In genomic region chr12:51392556-51393237, GRCh38 we compare ENCODE assay signal across 8 cellular contexts. TPM values are rescaled to one million over a fixed set of nuclear protein-coding genes. Genes with fewer than 3 reads are reported as not detected.
A peak's percentile ranks its signal among the peaks of the same experiment; 100 is the strongest.
DNase-seq lines count a peak whose midpoint lies in the region; TF ChIP-seq lines count a peak whose summit lies in the region.

No MANE protein-coding gene starts in this region.

- no peaks in the 10 kb centered on the region for H3K27me3 Mint-ChIP-seq in MCF 10A (ENCODE audit: insufficient read depth, unreplicated experiment)

- peak in 4 of 6 experiments; percentile 8 to 33 (median 12) for DNase-seq in stimulated activated naive CD4-positive, alpha-beta T cell (lab: John Stamatoyannopoulos, UW)
- no peak for DNase-seq in stimulated activated naive CD4-positive, alpha-beta T cell treated with Interleukin-2 at 50 U/mL for 16 hours (lab: John Stamatoyannopoulos, UW)
- DNase-seq in MCF 10A (ENCODE audit: unreplicated experiment) (no peak), midbrain (lab: John Stamatoyannopoulos, UW) (peak; percentile 44), NCI-H2171 treated with DMSO at 0.1 percent for 48 hours (lab: John Stamatoyannopoulos, UW) (no peak), NCI-H2029 (lab: John Stamatoyannopoulos, UW) (no peak), NCI-H1092 treated with DMSO at 0.1 percent for 48 hours (lab: John Stamatoyannopoulos, UW) (no peak)

- no peaks in the 10 kb centered on the region for H3K79me2 ChIP-seq in KMS-11 (ENCODE audit: insufficient read depth, low read depth)

- intact Hi-C loops in MCF 10A (cut with micrococcal nuclease) = no loop called here

- no peaks in the 10 kb centered on the region for H4K20me1 ChIP-seq in KMS-11 (ENCODE audit: insufficient read depth)

- no peak for TF ChIP-seq CTCF in KMS-11 (conservative IDR thresholded peaks at IDR 0.05; ENCODE audit: low read depth, low read length)
- no peak for TF ChIP-seq CTCF in MCF 10A (IDR thresholded peaks at IDR 0.05; ENCODE audit: unreplicated experiment)

- no peaks in the 10 kb centered on the region for H3K36me3 ChIP-seq in KMS-11 (ENCODE audit: insufficient read depth)

- BruUV-seq in MCF 10A (replicated peaks; lab: Mats Ljungman, UMichigan) = no TSS peak

- CTCF ChIA-PET in MCF 10A (lab: Yijun Ruan, JAX) = interaction anchor here (0.7 to 1.3 kb wide), 4 partner anchors 28 to 432 kb away, joined by 3 to 6 read pairs (median 4); no protein-coding TSS in a partner anchor

- H3K4me3 ChIP-seq in KMS-11 (IDR thresholded peaks at IDR 0.05; ENCODE audit: insufficient read depth, low read depth, low read length) = no peak overlapping the region

- H2AFZ ChIP-seq in KMS-11 (ENCODE audit: low read depth) = peak overlapping the region; percentile 99; the same call in 1 of the 2 replicates

- peaks cover 3% of the 10 kb centered on the region; the same call in 1 of the 2 replicates for H3K27me3 ChIP-seq in KMS-11 (ENCODE audit: insufficient read depth, low read depth)

- H3K36me3 Mint-ChIP-seq in MCF 10A (ENCODE audit: insufficient read depth, unreplicated experiment) = no peaks in the 10 kb centered on the region

- H3K4me1 ChIP-seq in KMS-11 (ENCODE audit: low read depth, poor library complexity, severe bottlenecking) = peaks cover 18% of the 10 kb centered on the region

- no peak overlapping the region for H3K27ac ChIP-seq in KMS-11

- POLR2A ChIA-PET in MCF 10A (lab: Yijun Ruan, JAX) = interaction anchor here (0.6 to 8.0 kb wide), 3 partner anchors 20 to 549 kb away, joined by 3 to 54 read pairs (median 3); no protein-coding TSS in a partner anchor

- no peak overlapping the region for H3K9ac ChIP-seq in KMS-11

- H3K9me3 Mint-ChIP-seq in MCF 10A (ENCODE audit: unreplicated experiment) = no peaks in the 10 kb centered on the region

- no peak overlapping the region for H3K27ac Mint-ChIP-seq in MCF 10A (ENCODE audit: low read depth, unreplicated experiment)

- peak overlapping the region; percentile 95 for H3K4me3 Mint-ChIP-seq in MCF 10A (ENCODE audit: unreplicated experiment)

- peak overlapping the region; percentile 100 for H3K4me2 ChIP-seq in KMS-11

- peaks cover 53% of the 10 kb centered on the region for H3K4me1 Mint-ChIP-seq in MCF 10A (ENCODE audit: insufficient read depth, unreplicated experiment)

RNA-seq across cellular contexts. Expression of gene GALNT6, which starts 1.5 kb away (rescaled TPM):
- 24.8 and 27.6 TPM in 2 replicates for total RNA-seq in MCF 10A (2022)

RNA-seq across cellular contexts. Expression of gene SLC4A8, which starts 31.9 kb away (rescaled TPM):
- total RNA-seq in MCF 10A (2022) = 0.56 and 1.1 TPM in 2 replicates

RNA-seq across cellular contexts. Expression of gene CELA1, which starts 46.2 kb away (rescaled TPM):
- total RNA-seq in MCF 10A (2022) = not detected in 2 replicates

Comparison
In these comparisons a context has a peak if more than half of its experiments do, and no peak if none do; other contexts are left out.
1. DNase-seq: peak in stimulated activated naive CD4-positive, alpha-beta T cell (4 of 6) and midbrain (single experiment); none in stimulated activated naive CD4-positive, alpha-beta T cell treated with Interleukin-2 at 50 U/mL for 16 hours (single experiment), MCF 10A (single experiment), NCI-H2171 treated with DMSO at 0.1 percent for 48 hours (single experiment), NCI-H2029 (single experiment) and NCI-H1092 treated with DMSO at 0.1 percent for 48 hours (single experiment).